1 cellular context compared by ENCODE assay signal in the genomic region with DNA sequence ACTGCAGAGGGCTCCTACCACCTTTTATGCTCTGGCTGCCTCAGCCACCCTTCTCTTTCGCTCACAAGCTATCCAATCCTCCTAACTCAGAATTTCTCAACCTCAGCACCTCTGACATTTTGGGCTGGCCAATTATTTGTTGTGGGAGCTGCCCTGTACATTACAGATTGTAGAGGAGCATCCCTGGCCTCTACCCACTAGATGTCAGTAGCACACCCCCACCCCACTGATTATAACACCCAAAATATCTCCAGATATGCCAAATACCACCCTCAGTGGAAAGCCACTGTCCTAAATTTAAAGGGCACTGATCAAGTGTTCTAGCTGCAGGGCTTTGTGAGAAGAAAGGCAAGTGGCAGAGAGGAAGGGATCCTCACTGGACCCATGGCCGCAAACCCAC.
TF ChIP-seq lines count a peak whose summit lies in the region.

No MANE protein-coding gene starts in this region.

TF ChIP-seq in GM12878, 131 proteins besides CTCF, POLR2A, EP300 and RAD21 (continued from another document):
- TF ChIP-seq YY1 (IDR thresholded peaks at IDR 0.05; ENCODE audit: low read depth, low read length) (no peak), CREB1 (IDR thresholded peaks at IDR 0.05; ENCODE audit: low read depth) (no peak), ZBED1 (IDR thresholded peaks at IDR 0.05; ENCODE audit: borderline replicate concordance) (no peak), NR2C2 (IDR thresholded peaks at IDR 0.05; ENCODE audit: borderline replicate concordance, control insufficient read depth, insufficient read length, low read depth) (no peak), ETV6 (conservative IDR thresholded peaks at IDR 0.05 in 1 of 2, IDR thresholded peaks at IDR 0.05 in 1 of 2; ENCODE audit: borderline replicate concordance in 1 of 2, low read depth in 1 of 2) (no peak), SMARCA5 (IDR thresholded peaks at IDR 0.05) (no peak), JUND (IDR thresholded peaks at IDR 0.05; ENCODE audit: low read depth, low read length) (no peak), RBBP5 (conservative IDR thresholded peaks at IDR 0.05) (no peak), IKZF1 (conservative IDR thresholded peaks at IDR 0.05) (no peak), TARDBP (IDR thresholded peaks at IDR 0.05; ENCODE audit: borderline replicate concordance) (no peak), SIX5 (IDR thresholded peaks at IDR 0.05; ENCODE audit: low read depth, low read length, severe bottlenecking) (no peak), TCF12 (IDR thresholded peaks at IDR 0.05; ENCODE audit: low read depth, low read length) (no peak)
- TF ChIP-seq, protein P1, sequence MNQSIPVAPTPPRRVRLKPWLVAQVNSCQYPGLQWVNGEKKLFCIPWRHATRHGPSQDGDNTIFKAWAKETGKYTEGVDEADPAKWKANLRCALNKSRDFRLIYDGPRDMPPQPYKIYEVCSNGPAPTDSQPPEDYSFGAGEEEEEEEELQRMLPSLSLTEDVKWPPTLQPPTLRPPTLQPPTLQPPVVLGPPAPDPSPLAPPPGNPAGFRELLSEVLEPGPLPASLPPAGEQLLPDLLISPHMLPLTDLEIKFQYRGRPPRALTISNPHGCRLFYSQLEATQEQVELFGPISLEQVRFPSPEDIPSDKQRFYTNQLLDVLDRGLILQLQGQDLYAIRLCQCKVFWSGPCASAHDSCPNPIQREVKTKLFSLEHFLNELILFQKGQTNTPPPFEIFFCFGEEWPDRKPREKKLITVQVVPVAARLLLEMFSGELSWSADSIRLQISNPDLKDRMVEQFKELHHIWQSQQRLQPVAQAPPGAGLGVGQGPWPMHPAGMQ (IDR thresholded peaks at IDR 0.05; ENCODE audit: borderline replicate concordance): no peak
